Comparison of ENCODE assay signal across 21 cellular contexts in the genomic region with DNA sequence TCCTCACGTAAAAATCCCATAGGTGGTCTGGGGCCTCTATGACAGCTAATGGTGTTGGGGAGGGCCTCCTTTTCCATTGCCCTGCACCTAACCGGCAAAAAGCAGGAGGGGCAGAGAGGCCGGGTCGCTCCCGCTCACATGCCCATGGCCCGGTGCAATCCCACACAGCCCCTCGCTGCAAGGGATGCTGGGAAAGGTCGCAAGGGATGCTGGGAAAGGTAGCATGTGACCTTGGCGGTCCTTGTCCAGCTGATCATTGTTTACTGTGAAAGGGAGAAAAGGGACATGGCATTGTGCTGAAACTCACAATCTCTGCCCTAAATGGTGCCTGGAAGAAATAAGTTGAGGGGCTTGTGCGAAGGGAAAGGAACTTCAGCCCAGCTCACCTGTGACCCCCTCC. TPM values are rescaled to one million over a fixed set of nuclear protein-coding genes. Genes with fewer than 3 reads are reported as not detected.
A peak's percentile ranks its signal among the peaks of the same experiment; 100 is the strongest.
DNase-seq lines count a peak whose midpoint lies in the region; TF ChIP-seq lines count a peak whose summit lies in the region.
"Had no signal": no experiment of that assay in that cellular context is flagged by ENCODE, and none has a peak within 500 bp of the region (broad histone marks: within the 10 kb centered on the region; RNA-seq: fewer than 3 reads in every experiment).

No MANE protein-coding gene starts in this region.

- no peak overlapping the region for H2BK12ac ChIP-seq in H9 (ENCODE audit: insufficient read length, low read depth, low read length)

- H3K4ac ChIP-seq in H9 (ENCODE audit: low read depth, low read length), result no peak overlapping the region

- H3K9me3 ChIP-seq in H9 (ENCODE audit: control insufficient read depth, low read depth, low read length), result no peaks in the 10 kb centered on the region
- no peaks in the 10 kb centered on the region for H3K9me3 ChIP-seq in OCI-LY7 (ENCODE audit: low read length)
- H3K9me3 ChIP-seq in hepatocyte (ENCODE audit: low read depth), result no peaks in the 10 kb centered on the region
- H3K9me3 ChIP-seq: A549; BLaER1 treated with 17β-estradiol and CSF1 and Interleukin-3, amounts not matched to agents 10 nM and 100 nM; HAP-1; SK-N-SH had no signal

- H3K27me3 ChIP-seq in H9 (ENCODE audit: insufficient read depth, low read length) (no peaks in the 10 kb centered on the region), hepatocyte (no peaks in the 10 kb centered on the region)
- H3K27me3 ChIP-seq: BLaER1 treated with 17β-estradiol and CSF1 and Interleukin-3, amounts not matched to agents 10 nM and 100 nM had no signal

- no peak overlapping the region for H4K91ac ChIP-seq in H9 (ENCODE audit: insufficient read length, low read depth, low read length)

- no peak overlapping the region for H4K8ac ChIP-seq in H9 (replicated peaks; ENCODE audit: insufficient read length, low read depth, low read length)

- H2BK5ac ChIP-seq in H9 (ENCODE audit: insufficient read length, low read length), result no peak overlapping the region

- H2AFZ ChIP-seq in H9 (ENCODE audit: low read length), result no peak overlapping the region
- no peak overlapping the region for H2AFZ ChIP-seq in OCI-LY7 (ENCODE audit: low read length)
- no peak overlapping the region for H2AFZ ChIP-seq in hepatocyte
- H2AFZ ChIP-seq: GM23248 had no signal

- peaks cover 56 to 77% of the 10 kb centered on the region in 2 donors for H3K36me3 Mint-ChIP-seq in CD14-positive monocyte
- peaks cover 14 to 45% (median 45%) of the 10 kb centered on the region in 3 experiments for H3K36me3 Mint-ChIP-seq in H9 (ENCODE audit: insufficient read depth in 1 of 3, low read depth in 3 of 3)
- H3K36me3 Mint-ChIP-seq in activated naive CD8-positive, alpha-beta T cell treated with anti-CD3 and anti-CD28 coated beads for 36 hours, result peaks cover 12% of the 10 kb centered on the region

- H3K79me2 ChIP-seq in H9 (ENCODE audit: insufficient read depth, low read length) (no peaks in the 10 kb centered on the region), OCI-LY7 (ENCODE audit: insufficient read depth, low read depth, low read length) (peaks cover 43% of the 10 kb centered on the region), hepatocyte (no peaks in the 10 kb centered on the region)

- no peaks in the 10 kb centered on the region for H3K9me2 ChIP-seq in OCI-LY7 (ENCODE audit: insufficient read depth, low read length)
- H3K9me2 ChIP-seq in hepatocyte (replicated peaks; ENCODE audit: insufficient read depth), result no peaks in the 10 kb centered on the region
- H3K9me2 ChIP-seq: SK-N-SH had no signal

- H2AK5ac ChIP-seq in H9 (ENCODE audit: insufficient read length, low read length), result no peak overlapping the region

- CTCF ChIA-PET in OCI-LY7 (lab: Charles Lee; ENCODE audit: unreplicated experiment), result no interaction called here

- H3K4me1 Mint-ChIP-seq in CD14-positive monocyte (peaks cover 64% of the 10 kb centered on the region), H9 (peaks cover 10 to 11% of the 10 kb centered on the region in 2 experiments)
- no peaks in the 10 kb centered on the region for H3K4me1 Mint-ChIP-seq in activated naive CD8-positive, alpha-beta T cell treated with anti-CD3 and anti-CD28 coated beads for 36 hours

- POLR2A ChIA-PET in OCI-LY7 (lab: Charles Lee), result interaction anchor here (1.4 to 1.5 kb wide), 2 partner anchors 11 to 36 kb away, joined by 4 to 5 read pairs; no protein-coding TSS in a partner anchor

- DNase-seq in CD14-positive monocyte (ENCODE audit: low spot score) (no peak), H9 (no peak), OCI-LY7 (ENCODE audit: low spot score) (no peak), epidermal melanocyte (ENCODE audit: insufficient read length, low spot score) (peak; percentile 17), hepatocyte (ENCODE audit: low spot score) (no peak)
- DNase-seq in activated naive CD8-positive, alpha-beta T cell treated with anti-CD3 and anti-CD28 coated beads for 36 hours, result no peak
- no peak for DNase-seq in activated T-cell treated with anti-CD3 and anti-CD28 coated beads, Interleukin-2, amount 50 U/mL, for 48 hours
- DNase-seq: AML-193; CD4-positive, alpha-beta memory T cell; COR-L47; NCI-H1048; NCI-H1417 treated with DMSO at 0.1 percent for 48 hours; NCI-H1694 treated with DMSO at 0.1 percent for 48 hours; NCI-H2081; NCI-H2227 treated with DMSO at 0.1 percent for 48 hours; NCI-H526 treated with DMSO at 0.1 percent for 48 hours had no signal

- H3K23ac ChIP-seq in H9 (ENCODE audit: insufficient read length, low read depth, low read length), result no peak overlapping the region

- H2BK120ac ChIP-seq in H9 (ENCODE audit: low read depth, low read length, poor library complexity, severe bottlenecking), result no peak overlapping the region

- H3K18ac ChIP-seq in H9 (ENCODE audit: insufficient read length, low read depth, low read length), result no peak overlapping the region

- no peaks in the 10 kb centered on the region for H3K4me1 ChIP-seq in H9 (ENCODE audit: insufficient read depth, low read length)
- H3K4me1 ChIP-seq in OCI-LY7 (ENCODE audit: insufficient read depth, low read length, poor library complexity, severe bottlenecking), result peaks cover 52% of the 10 kb centered on the region
- no peaks in the 10 kb centered on the region for H3K4me1 ChIP-seq in hepatocyte (ENCODE audit: insufficient read depth)
- H3K4me1 ChIP-seq: A549, HAP-1 had no signal

- H3K27ac ChIP-seq in H9 (ENCODE audit: insufficient read length, low read depth, low read length), result no peak overlapping the region
- peak overlapping the region; percentile 97 for H3K27ac ChIP-seq in OCI-LY7 (ENCODE audit: low read depth, low read length, poor library complexity, severe bottlenecking)
- no peak overlapping the region for H3K27ac ChIP-seq in hepatocyte
- H3K27ac ChIP-seq: A549, GM23248 had no signal

- H3K56ac ChIP-seq in H9 (ENCODE audit: insufficient read length, low read depth, low read length), result no peak overlapping the region

- H3K9me3 Mint-ChIP-seq in CD14-positive monocyte, result peaks cover 0 to 3% (median 0%) of the 10 kb centered on the region in 7 donors
- H3K9me3 Mint-ChIP-seq in H9, result no peaks in the 10 kb centered on the region; a peak in 2 of 5 replicates
- H3K9me3 Mint-ChIP-seq in activated naive CD8-positive, alpha-beta T cell treated with anti-CD3 and anti-CD28 coated beads for 36 hours, result no peaks in the 10 kb centered on the region
- H3K9me3 Mint-ChIP-seq: CD4-positive, alpha-beta memory T cell had no signal

- no peaks in the 10 kb centered on the region for H3K79me1 ChIP-seq in H9 (ENCODE audit: insufficient read depth, low read depth, low read length, poor library complexity, severe bottlenecking)

- WGBS in H9 (ENCODE audit: extremely low coverage, insufficient read length, low lambda C conversion rate), result no CpG with 5 or more reads among the region's 10 CpGs
- 99% methylated on average over 10 of the region's 10 CpGs for WGBS in hepatocyte (ENCODE audit: low lambda C conversion rate, missing lambda C conversion rate)

- H3K27ac Mint-ChIP-seq in CD14-positive monocyte (peak overlapping the region in 3 of 7 donors; percentile 68 to 91 (median 72)), H9 (peak overlapping the region in 2 of 3 experiments; percentile 11 to 61; a peak in 2 of 7 replicates)
- H3K27ac Mint-ChIP-seq in activated naive CD8-positive, alpha-beta T cell treated with anti-CD3 and anti-CD28 coated beads for 36 hours, result no peak overlapping the region
- H3K27ac Mint-ChIP-seq: CD4-positive, alpha-beta memory T cell had no signal

- H3T11ph ChIP-seq in H9 (ENCODE audit: low read length), result no peak overlapping the region

- intact Hi-C loops in CD14-positive monocyte (cut with micrococcal nuclease), result no loop called here
- intact Hi-C loops in OCI-LY7 (cut with micrococcal nuclease; ENCODE audit: unreplicated experiment), result no loop called here

- no peak overlapping the region for H2BK20ac ChIP-seq in H9 (ENCODE audit: low read depth, low read length, poor library complexity, severe bottlenecking)

- H3K4me3 Mint-ChIP-seq in CD14-positive monocyte, result peak overlapping the region; percentile 90 to 93
- 0 out of 5 replicates have a peak overlapping the region, but pooled peaks of 1 of the 2 experiments have one; percentile 52 for H3K4me3 Mint-ChIP-seq in H9
- no peak overlapping the region for H3K4me3 Mint-ChIP-seq in activated naive CD8-positive, alpha-beta T cell treated with anti-CD3 and anti-CD28 coated beads for 36 hours
- H3K4me3 Mint-ChIP-seq: CD4-positive, alpha-beta memory T cell had no signal

- H3K36me3 ChIP-seq in OCI-LY7 (ENCODE audit: insufficient read depth, low read length), result peaks cover 93% of the 10 kb centered on the region
- H3K36me3 ChIP-seq in hepatocyte (replicated peaks; ENCODE audit: insufficient read depth, low read depth), result no peaks in the 10 kb centered on the region

- H3K27me3 Mint-ChIP-seq in CD14-positive monocyte (ENCODE audit: low read depth in 3 of 3) (peaks cover 0 to 7% (median 0%) of the 10 kb centered on the region in 3 donors), H9 (ENCODE audit: low read depth) (no peaks in the 10 kb centered on the region)
- no peaks in the 10 kb centered on the region for H3K27me3 Mint-ChIP-seq in activated naive CD8-positive, alpha-beta T cell treated with anti-CD3 and anti-CD28 coated beads for 36 hours
- H3K27me3 Mint-ChIP-seq: CD4-positive, alpha-beta memory T cell had no signal

- H4K20me1 ChIP-seq in H9 (ENCODE audit: control insufficient read depth, insufficient read depth, insufficient read length) (no peaks in the 10 kb centered on the region), OCI-LY7 (ENCODE audit: insufficient read depth, low read length) (peaks cover 8% of the 10 kb centered on the region; the same call in 1 of the 2 replicates), hepatocyte (ENCODE audit: insufficient read depth, poor library complexity, severe bottlenecking) (no peaks in the 10 kb centered on the region)

- H3K4me2 ChIP-seq in H9 (ENCODE audit: insufficient read depth, insufficient read length, low read length), result no peak overlapping the region
- H3K4me2 ChIP-seq in OCI-LY7 (ENCODE audit: low read length), result no peak overlapping the region
- H3K4me2 ChIP-seq in hepatocyte, result no peak overlapping the region
- H3K4me2 ChIP-seq: A549, SK-N-SH had no signal

- BruUV-seq in OCI-LY7 (replicated peaks; lab: Mats Ljungman, UMichigan), result no TSS peak

- no peak overlapping the region for H3K9ac ChIP-seq in H9 (ENCODE audit: extremely low read depth, insufficient read length, low read length)
- H3K9ac ChIP-seq: GM23248, SK-N-SH had no signal

- no peaks in the 10 kb centered on the region for H3K23me2 ChIP-seq in H9 (ENCODE audit: insufficient read length, low read depth, low read length, poor library complexity, severe bottlenecking)

- TF ChIP-seq CTCF in CD14-positive monocyte (IDR thresholded peaks at IDR 0.05) (no peak), H9 (conservative IDR thresholded peaks at IDR 0.05) (no peak), OCI-LY7 (conservative IDR thresholded peaks at IDR 0.05; ENCODE audit: low read length) (no peak), hepatocyte (IDR thresholded peaks at IDR 0.05; ENCODE audit: poor library complexity) (no peak)

- no peak overlapping the region for H4K5ac ChIP-seq in H9 (ENCODE audit: insufficient read length, low read depth, low read length)

- no peak overlapping the region for H2BK15ac ChIP-seq in H9 (ENCODE audit: low read depth, low read length)

- H3K14ac ChIP-seq in H9 (ENCODE audit: insufficient read depth, low read length), result no peak overlapping the region

- H3K4me3 ChIP-seq in OCI-LY7 (ENCODE audit: low read depth, low read length, poor library complexity, severe bottlenecking), result no peak overlapping the region
- no peak overlapping the region for H3K4me3 ChIP-seq in hepatocyte
- H3K4me3 ChIP-seq: A549; BLaER1 treated with 17β-estradiol and CSF1 and Interleukin-3, amounts not matched to agents 10 nM and 100 nM; GM23248; HAP-1 had no signal

RNA-seq across cellular contexts. Expression of gene DEF8, which starts 10.0 kb away (rescaled TPM):
- polyA plus RNA-seq in CD14-positive monocyte (10 to 100 TPM; 63.7 to 83.7 TPM), hepatocyte (64.2 and 74.7 TPM in 2 replicates)
- total RNA-seq in H9 (2021) (53.3 and 55.8 TPM in 2 replicates), OCI-LY7 (2022) (295 and 380 TPM in 2 replicates), hepatocyte (61.7 and 69.1 TPM in 2 replicates)
- 222 and 292 TPM in 2 replicates for total RNA-seq in OCI-LY7 (2014; rRNA removed; shearing (Covaris generic))
- 10 to 100 TPM; 21.1 to 22.0 TPM for total RNA-seq in activated naive CD8-positive, alpha-beta T cell treated with anti-CD3 and anti-CD28 coated beads for 36 hours

RNA-seq across cellular contexts. Expression of gene TUBB3, which starts 35.5 kb away (rescaled TPM):
- not detected for polyA plus RNA-seq in CD14-positive monocyte
- total RNA-seq in H9 (2021), result 164 and 176 TPM in 2 replicates
- total RNA-seq in OCI-LY7 (2014; rRNA removed; shearing (Covaris generic)), result 59.6 and 63.7 TPM in 2 replicates
- total RNA-seq in OCI-LY7 (2022), result 118 and 192 TPM in 2 replicates
- total RNA-seq in activated naive CD8-positive, alpha-beta T cell treated with anti-CD3 and anti-CD28 coated beads for 36 hours, result not detected
- total RNA-seq in hepatocyte, result 50.0 and 87.2 TPM in 2 replicates
- 69.3 and 70.0 TPM in 2 replicates for polyA plus RNA-seq in hepatocyte
- polyA plus RNA-seq: CD4-positive, alpha-beta memory T cell had no signal

RNA-seq across cellular contexts. Expression of gene MC1R, which starts 39.9 kb away (rescaled TPM):
- polyA plus RNA-seq in CD14-positive monocyte, result under 1 TPM in 1 of 2 donors, not detected in 1; 0.21 TPM
- total RNA-seq in H9 (2021), result 4.7 TPM in 2 replicates
- 7.3 and 8.3 TPM in 2 replicates for total RNA-seq in OCI-LY7 (2014; rRNA removed; shearing (Covaris generic))
- total RNA-seq in OCI-LY7 (2022), result 22.3 and 23.8 TPM in 2 replicates
- total RNA-seq in activated naive CD8-positive, alpha-beta T cell treated with anti-CD3 and anti-CD28 coated beads for 36 hours, result 1 to 10 TPM; 1.4 TPM
- total RNA-seq in hepatocyte, result 4.2 and 4.5 TPM in 2 replicates
- polyA plus RNA-seq in hepatocyte, result 3.4 and 4.8 TPM in 2 replicates

Comparison
In these comparisons a context has a peak if more than half of its experiments do, and no peak if none do; other contexts are left out.
1. RNA of gene TUBB3, which starts 35.5 kb away (total RNA-seq): 59.6 to 192 TPM in OCI-LY7, 164 to 176 TPM in H9 and 50.0 to 87.2 TPM in hepatocyte; not detected in activated naive CD8-positive, alpha-beta T cell treated with anti-CD3 and anti-CD28 coated beads for 36 hours; every median in the first group is over 10 times any median in the second.